1 cellular context compared by ENCODE assay signal in the genomic region with DNA sequence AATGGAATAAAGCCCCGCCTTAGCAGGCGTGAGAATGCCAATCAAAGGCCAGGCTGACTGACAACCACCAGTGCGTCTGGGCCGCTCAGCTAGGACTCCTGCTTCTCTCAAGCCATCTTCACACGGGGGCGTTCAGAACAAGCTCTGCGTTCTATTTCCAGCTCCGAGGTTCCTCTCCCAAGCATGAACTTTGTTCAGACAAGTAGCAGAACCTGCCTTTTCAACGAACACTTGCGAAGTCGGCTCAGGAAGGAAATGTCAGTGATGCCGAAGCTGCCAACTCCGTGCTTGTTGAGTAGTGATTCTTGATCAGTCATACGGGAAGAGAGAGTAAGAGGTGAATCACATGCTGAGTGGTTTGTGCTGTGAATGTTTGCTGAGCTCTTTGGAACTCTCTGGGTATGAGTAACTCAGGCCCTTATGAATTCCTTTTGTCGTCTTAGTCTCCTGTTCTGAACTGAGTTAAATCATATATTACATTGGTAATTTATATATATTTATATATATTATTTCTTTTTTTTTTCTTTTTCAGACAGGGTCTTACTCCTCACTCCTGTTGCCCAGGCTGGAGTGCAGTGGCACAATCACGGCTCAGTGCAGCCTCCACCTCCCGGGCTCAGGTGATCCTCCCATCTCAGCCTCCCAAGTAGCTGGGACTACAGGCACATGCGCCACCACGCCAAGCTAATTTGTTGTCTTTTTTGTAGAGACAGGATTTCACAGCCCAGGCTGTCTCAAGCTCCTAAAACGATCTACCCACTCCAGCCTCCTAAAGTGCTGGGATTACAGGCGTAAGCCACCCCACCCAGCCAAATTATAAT.
TF ChIP-seq lines count a peak whose summit lies in the region.

No MANE protein-coding gene starts in this region.

TF ChIP-seq in GM12878, 131 proteins besides CTCF, POLR2A, EP300 and RAD21 (continues in another document):
- TF ChIP-seq, protein P1, sequence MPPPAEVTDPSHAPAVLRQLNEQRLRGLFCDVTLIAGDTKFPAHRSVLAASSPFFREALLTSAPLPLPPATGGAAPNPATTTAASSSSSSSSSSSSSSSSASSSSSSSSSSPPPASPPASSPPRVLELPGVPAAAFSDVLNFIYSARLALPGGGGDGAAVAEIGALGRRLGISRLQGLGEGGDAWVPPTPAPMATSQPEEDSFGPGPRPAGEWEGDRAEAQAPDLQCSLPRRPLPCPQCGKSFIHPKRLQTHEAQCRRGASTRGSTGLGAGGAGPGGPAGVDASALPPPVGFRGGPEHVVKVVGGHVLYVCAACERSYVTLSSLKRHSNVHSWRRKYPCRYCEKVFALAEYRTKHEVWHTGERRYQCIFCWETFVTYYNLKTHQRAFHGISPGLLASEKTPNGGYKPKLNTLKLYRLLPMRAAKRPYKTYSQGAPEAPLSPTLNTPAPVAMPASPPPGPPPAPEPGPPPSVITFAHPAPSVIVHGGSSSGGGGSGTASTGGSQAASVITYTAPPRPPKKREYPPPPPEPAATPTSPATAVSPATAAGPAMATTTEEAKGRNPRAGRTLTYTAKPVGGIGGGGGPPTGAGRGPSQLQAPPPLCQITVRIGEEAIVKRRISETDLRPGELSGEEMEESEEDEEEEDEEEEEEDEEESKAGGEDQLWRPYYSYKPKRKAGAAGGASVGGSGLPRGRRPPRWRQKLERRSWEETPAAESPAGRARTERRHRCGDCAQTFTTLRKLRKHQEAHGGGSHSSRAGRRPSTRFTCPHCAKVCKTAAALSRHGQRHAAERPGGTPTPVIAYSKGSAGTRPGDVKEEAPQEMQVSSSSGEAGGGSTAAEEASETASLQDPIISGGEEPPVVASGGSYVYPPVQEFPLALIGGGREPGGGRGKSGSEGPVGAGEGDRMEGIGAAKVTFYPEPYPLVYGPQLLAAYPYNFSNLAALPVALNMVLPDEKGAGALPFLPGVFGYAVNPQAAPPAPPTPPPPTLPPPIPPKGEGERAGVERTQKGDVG (CRISPR knock-in tag; IDR thresholded peaks at IDR 0.05), result no peak
- TF ChIP-seq NRF1 (conservative IDR thresholded peaks at IDR 0.05; ENCODE audit: low read depth, low read length) (no peak), TCF7 (IDR thresholded peaks at IDR 0.05; ENCODE audit: borderline replicate concordance) (no peak), BHLHE40 (IDR thresholded peaks at IDR 0.05; ENCODE audit: borderline replicate concordance in 1 of 2, low read depth in 2 of 2, low read length in 1 of 2) (peak; percentile 89 to 93), BACH1 (IDR thresholded peaks at IDR 0.05; ENCODE audit: borderline replicate concordance) (peak; percentile 68; the same call in 1 of the 2 replicates), POU2F2 (IDR thresholded peaks at IDR 0.05; ENCODE audit: borderline replicate concordance, low read depth, low read length) (peak; percentile 96), LARP7 (IDR thresholded peaks at IDR 0.05) (0 out of 2 replicates have a peak, but pooled peaks have one; percentile 20), SMAD5 (IDR thresholded peaks at IDR 0.05; ENCODE audit: low read depth) (no peak), JUND (IDR thresholded peaks at IDR 0.05; ENCODE audit: low read depth, low read length) (peak; percentile 86), TCF3 (IDR thresholded peaks at IDR 0.05; ENCODE audit: borderline replicate concordance, insufficient read depth, low read depth, low read length) (peak; percentile 83; the same call in 1 of the 2 replicates), NBN (IDR thresholded peaks at IDR 0.05) (peak; percentile 63; the same call in 1 of the 2 replicates), IRF4 (IDR thresholded peaks at IDR 0.05; ENCODE audit: low read depth, low read length) (peak; percentile 99), ZBED1 (IDR thresholded peaks at IDR 0.05; ENCODE audit: borderline replicate concordance) (peak; percentile 90; the same call in 1 of the 2 replicates), RFX5 (IDR thresholded peaks at IDR 0.05; ENCODE audit: low read depth, low read length) (no peak), EED (IDR thresholded peaks at IDR 0.05; ENCODE audit: low read depth) (peak; percentile 96), BMI1 (IDR thresholded peaks at IDR 0.05; ENCODE audit: borderline replicate concordance) (peak; percentile 19; the same call in 1 of the 2 replicates), CHD4 (IDR thresholded peaks at IDR 0.05) (no peak), SIN3A (IDR thresholded peaks at IDR 0.05; ENCODE audit: low read depth, low read length) (no peak), PAX8 (IDR thresholded peaks at IDR 0.05) (no peak), ZNF24 (IDR thresholded peaks at IDR 0.05) (peak; percentile 61; the same call in 1 of the 2 replicates), ESRRA (IDR thresholded peaks at IDR 0.05; ENCODE audit: low read length) (no peak), SMARCA5 (IDR thresholded peaks at IDR 0.05) (0 out of 2 replicates have a peak, but pooled peaks have one; percentile 59), SREBF2 (IDR thresholded peaks at IDR 0.05; ENCODE audit: low read length) (no peak), ZNF622 (IDR thresholded peaks at IDR 0.05) (no peak), WRNIP1 (IDR thresholded peaks at IDR 0.05; ENCODE audit: borderline replicate concordance, low read depth, low read length) (0 out of 2 replicates have a peak, but pooled peaks have one; percentile 38), ETV6 (conservative IDR thresholded peaks at IDR 0.05 in 1 of 2, IDR thresholded peaks at IDR 0.05 in 1 of 2; ENCODE audit: borderline replicate concordance in 1 of 2, low read depth in 1 of 2) (peak in 1 of 2 experiments; percentile 72; a peak in 2 of 4 replicates), CBFB (IDR thresholded peaks at IDR 0.05; ENCODE audit: low read depth) (peak; percentile 20; the same call in 1 of the 2 replicates), NFXL1 (IDR thresholded peaks at IDR 0.05; ENCODE audit: borderline replicate concordance) (no peak), RAD51 (IDR thresholded peaks at IDR 0.05) (peak; percentile 73), CREB1 (IDR thresholded peaks at IDR 0.05; ENCODE audit: low read depth) (peak; percentile 44; the same call in 1 of the 2 replicates), NR2C1 (IDR thresholded peaks at IDR 0.05) (no peak), STAT1 (conservative IDR thresholded peaks at IDR 0.05) (no peak), TBL1XR1 (IDR thresholded peaks at IDR 0.05; ENCODE audit: low read depth, low read length) (peak; percentile 73; the same call in 1 of the 2 replicates)
- TF ChIP-seq, protein P2, sequence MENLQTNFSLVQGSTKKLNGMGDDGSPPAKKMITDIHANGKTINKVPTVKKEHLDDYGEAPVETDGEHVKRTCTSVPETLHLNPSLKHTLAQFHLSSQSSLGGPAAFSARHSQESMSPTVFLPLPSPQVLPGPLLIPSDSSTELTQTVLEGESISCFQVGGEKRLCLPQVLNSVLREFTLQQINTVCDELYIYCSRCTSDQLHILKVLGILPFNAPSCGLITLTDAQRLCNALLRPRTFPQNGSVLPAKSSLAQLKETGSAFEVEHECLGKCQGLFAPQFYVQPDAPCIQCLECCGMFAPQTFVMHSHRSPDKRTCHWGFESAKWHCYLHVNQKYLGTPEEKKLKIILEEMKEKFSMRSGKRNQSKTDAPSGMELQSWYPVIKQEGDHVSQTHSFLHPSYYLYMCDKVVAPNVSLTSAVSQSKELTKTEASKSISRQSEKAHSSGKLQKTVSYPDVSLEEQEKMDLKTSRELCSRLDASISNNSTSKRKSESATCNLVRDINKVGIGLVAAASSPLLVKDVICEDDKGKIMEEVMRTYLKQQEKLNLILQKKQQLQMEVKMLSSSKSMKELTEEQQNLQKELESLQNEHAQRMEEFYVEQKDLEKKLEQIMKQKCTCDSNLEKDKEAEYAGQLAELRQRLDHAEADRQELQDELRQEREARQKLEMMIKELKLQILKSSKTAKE (IDR thresholded peaks at IDR 0.05; ENCODE audit: low read depth, poor library complexity, severe bottlenecking), result peak; percentile 76
- TF ChIP-seq, protein P3, sequence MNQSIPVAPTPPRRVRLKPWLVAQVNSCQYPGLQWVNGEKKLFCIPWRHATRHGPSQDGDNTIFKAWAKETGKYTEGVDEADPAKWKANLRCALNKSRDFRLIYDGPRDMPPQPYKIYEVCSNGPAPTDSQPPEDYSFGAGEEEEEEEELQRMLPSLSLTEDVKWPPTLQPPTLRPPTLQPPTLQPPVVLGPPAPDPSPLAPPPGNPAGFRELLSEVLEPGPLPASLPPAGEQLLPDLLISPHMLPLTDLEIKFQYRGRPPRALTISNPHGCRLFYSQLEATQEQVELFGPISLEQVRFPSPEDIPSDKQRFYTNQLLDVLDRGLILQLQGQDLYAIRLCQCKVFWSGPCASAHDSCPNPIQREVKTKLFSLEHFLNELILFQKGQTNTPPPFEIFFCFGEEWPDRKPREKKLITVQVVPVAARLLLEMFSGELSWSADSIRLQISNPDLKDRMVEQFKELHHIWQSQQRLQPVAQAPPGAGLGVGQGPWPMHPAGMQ (IDR thresholded peaks at IDR 0.05; ENCODE audit: borderline replicate concordance), result no peak
- TF ChIP-seq, protein P4, sequence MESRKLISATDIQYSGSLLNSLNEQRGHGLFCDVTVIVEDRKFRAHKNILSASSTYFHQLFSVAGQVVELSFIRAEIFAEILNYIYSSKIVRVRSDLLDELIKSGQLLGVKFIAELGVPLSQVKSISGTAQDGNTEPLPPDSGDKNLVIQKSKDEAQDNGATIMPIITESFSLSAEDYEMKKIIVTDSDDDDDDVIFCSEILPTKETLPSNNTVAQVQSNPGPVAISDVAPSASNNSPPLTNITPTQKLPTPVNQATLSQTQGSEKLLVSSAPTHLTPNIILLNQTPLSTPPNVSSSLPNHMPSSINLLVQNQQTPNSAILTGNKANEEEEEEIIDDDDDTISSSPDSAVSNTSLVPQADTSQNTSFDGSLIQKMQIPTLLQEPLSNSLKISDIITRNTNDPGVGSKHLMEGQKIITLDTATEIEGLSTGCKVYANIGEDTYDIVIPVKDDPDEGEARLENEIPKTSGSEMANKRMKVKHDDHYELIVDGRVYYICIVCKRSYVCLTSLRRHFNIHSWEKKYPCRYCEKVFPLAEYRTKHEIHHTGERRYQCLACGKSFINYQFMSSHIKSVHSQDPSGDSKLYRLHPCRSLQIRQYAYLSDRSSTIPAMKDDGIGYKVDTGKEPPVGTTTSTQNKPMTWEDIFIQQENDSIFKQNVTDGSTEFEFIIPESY (IDR thresholded peaks at IDR 0.05), result no peak
- TF ChIP-seq, protein P5, sequence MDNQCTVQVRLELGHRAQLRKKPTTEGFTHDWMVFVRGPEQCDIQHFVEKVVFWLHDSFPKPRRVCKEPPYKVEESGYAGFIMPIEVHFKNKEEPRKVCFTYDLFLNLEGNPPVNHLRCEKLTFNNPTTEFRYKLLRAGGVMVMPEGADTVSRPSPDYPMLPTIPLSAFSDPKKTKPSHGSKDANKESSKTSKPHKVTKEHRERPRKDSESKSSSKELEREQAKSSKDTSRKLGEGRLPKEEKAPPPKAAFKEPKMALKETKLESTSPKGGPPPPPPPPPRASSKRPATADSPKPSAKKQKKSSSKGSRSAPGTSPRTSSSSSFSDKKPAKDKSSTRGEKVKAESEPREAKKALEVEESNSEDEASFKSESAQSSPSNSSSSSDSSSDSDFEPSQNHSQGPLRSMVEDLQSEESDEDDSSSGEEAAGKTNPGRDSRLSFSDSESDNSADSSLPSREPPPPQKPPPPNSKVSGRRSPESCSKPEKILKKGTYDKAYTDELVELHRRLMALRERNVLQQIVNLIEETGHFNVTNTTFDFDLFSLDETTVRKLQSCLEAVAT (IDR thresholded peaks at IDR 0.05), result no peak
- TF ChIP-seq, protein P6, sequence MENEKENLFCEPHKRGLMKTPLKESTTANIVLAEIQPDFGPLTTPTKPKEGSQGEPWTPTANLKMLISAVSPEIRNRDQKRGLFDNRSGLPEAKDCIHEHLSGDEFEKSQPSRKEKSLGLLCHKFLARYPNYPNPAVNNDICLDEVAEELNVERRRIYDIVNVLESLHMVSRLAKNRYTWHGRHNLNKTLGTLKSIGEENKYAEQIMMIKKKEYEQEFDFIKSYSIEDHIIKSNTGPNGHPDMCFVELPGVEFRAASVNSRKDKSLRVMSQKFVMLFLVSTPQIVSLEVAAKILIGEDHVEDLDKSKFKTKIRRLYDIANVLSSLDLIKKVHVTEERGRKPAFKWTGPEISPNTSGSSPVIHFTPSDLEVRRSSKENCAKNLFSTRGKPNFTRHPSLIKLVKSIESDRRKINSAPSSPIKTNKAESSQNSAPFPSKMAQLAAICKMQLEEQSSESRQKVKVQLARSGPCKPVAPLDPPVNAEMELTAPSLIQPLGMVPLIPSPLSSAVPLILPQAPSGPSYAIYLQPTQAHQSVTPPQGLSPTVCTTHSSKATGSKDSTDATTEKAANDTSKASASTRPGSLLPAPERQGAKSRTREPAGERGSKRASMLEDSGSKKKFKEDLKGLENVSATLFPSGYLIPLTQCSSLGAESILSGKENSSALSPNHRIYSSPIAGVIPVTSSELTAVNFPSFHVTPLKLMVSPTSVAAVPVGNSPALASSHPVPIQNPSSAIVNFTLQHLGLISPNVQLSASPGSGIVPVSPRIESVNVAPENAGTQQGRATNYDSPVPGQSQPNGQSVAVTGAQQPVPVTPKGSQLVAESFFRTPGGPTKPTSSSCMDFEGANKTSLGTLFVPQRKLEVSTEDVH (IDR thresholded peaks at IDR 0.05; ENCODE audit: low read depth, partially characterized antibody), result no peak
- TF ChIP-seq, protein P7, sequence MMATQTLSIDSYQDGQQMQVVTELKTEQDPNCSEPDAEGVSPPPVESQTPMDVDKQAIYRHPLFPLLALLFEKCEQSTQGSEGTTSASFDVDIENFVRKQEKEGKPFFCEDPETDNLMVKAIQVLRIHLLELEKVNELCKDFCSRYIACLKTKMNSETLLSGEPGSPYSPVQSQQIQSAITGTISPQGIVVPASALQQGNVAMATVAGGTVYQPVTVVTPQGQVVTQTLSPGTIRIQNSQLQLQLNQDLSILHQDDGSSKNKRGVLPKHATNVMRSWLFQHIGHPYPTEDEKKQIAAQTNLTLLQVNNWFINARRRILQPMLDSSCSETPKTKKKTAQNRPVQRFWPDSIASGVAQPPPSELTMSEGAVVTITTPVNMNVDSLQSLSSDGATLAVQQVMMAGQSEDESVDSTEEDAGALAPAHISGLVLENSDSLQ (IDR thresholded peaks at IDR 0.05), result peak; percentile 90
- TF ChIP-seq, protein P8, sequence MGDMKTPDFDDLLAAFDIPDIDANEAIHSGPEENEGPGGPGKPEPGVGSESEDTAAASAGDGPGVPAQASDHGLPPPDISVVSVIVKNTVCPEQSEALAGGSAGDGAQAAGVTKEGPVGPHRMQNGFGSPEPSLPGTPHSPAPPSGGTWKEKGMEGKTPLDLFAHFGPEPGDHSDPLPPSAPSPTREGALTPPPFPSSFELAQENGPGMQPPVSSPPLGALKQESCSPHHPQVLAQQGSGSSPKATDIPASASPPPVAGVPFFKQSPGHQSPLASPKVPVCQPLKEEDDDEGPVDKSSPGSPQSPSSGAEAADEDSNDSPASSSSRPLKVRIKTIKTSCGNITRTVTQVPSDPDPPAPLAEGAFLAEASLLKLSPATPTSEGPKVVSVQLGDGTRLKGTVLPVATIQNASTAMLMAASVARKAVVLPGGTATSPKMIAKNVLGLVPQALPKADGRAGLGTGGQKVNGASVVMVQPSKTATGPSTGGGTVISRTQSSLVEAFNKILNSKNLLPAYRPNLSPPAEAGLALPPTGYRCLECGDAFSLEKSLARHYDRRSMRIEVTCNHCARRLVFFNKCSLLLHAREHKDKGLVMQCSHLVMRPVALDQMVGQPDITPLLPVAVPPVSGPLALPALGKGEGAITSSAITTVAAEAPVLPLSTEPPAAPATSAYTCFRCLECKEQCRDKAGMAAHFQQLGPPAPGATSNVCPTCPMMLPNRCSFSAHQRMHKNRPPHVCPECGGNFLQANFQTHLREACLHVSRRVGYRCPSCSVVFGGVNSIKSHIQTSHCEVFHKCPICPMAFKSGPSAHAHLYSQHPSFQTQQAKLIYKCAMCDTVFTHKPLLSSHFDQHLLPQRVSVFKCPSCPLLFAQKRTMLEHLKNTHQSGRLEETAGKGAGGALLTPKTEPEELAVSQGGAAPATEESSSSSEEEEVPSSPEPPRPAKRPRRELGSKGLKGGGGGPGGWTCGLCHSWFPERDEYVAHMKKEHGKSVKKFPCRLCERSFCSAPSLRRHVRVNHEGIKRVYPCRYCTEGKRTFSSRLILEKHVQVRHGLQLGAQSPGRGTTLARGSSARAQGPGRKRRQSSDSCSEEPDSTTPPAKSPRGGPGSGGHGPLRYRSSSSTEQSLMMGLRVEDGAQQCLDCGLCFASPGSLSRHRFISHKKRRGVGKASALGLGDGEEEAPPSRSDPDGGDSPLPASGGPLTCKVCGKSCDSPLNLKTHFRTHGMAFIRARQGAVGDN (IDR thresholded peaks at IDR 0.05), result peak; percentile 60; the same call in 1 of the 2 replicates
